10 cellular contexts compared by ENCODE assay signal in the genomic region with DNA sequence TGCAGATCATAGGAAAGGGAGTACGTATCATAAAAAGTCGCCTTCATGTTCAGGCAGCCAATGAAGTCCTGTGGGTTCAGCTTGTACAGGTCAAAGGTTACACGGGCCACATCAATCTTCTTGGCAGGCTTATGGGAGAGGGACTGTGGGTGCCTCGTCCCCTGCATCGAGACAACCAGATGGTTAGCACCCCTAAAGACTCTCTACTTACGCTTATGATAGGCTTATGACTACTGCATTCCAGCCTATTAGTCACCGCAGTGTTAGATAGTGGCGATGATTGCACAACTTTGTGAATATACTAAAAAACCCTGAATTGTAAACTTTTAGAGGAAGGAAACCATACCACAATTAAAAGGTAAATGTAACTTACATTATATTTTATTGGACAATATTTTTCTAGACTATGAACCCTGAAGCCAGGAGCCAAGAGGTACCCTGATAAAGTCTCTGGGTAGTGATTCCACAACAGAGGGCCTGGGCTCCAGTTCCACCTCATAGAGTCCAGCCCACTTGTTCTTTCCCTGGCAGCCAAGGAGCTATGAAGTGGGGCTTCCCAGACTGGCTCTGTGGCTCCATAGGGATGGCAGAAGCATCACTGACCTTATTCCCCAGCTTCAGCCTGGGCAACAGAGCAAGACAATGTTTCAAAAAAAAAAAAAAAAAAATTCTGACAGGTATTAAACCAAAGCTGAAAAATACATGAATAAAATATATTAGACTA. TPM values are rescaled to one million over a fixed set of nuclear protein-coding genes. Genes with fewer than 3 reads are reported as not detected.
DNase-seq lines count a peak whose midpoint lies in the region; ATAC-seq, FAIRE-seq and TF ChIP-seq lines count a peak whose summit lies in the region.
"Had no signal": no experiment of that assay in that cellular context is flagged by ENCODE, and none has a peak within 500 bp of the region (broad histone marks: within the 10 kb centered on the region; RNA-seq: fewer than 3 reads in every experiment).

No MANE protein-coding gene starts in this region.

- no peak for FAIRE-seq in K562 (lab: Jason Lieb, UNC)

- no peaks in the 10 kb centered on the region for H3K9me3 Mint-ChIP-seq in CD4-positive, alpha-beta T cell
- no peaks in the 10 kb centered on the region for H3K9me3 Mint-ChIP-seq in natural killer cell

- no peaks in the 10 kb centered on the region for H3K9me1 ChIP-seq in K562 (ENCODE audit: control insufficient read depth, insufficient read depth, low read length)

- POLR2A ChIA-PET in CD4-positive, alpha-beta T cell (lab: Charles Lee) = no interaction called here
- POLR2A ChIA-PET in K562 (lab: Yijun Ruan, JAX) = interaction anchor here (0.6 to 2.2 kb wide), 2 partner anchors 8 to 175 kb away, joined by 3 to 8 read pairs; no protein-coding TSS in a partner anchor

- H3K27ac Mint-ChIP-seq in CD4-positive, alpha-beta T cell = peak overlapping the region; percentile 19
- H3K27ac Mint-ChIP-seq in natural killer cell = no peak overlapping the region

- intact Hi-C loops in CD4-positive, alpha-beta T cell (cut with DNase I, micrococcal nuclease) = loop anchor here (2.0 to 10.0 kb wide), 2 partner anchors 89 to 241 kb away; no protein-coding TSS in a partner anchor
- intact Hi-C loops in K562 (cut with micrococcal nuclease) = loop anchor here (10.0 kb wide), 1 partner anchor 179 kb away; a partner anchor contains a TSS
- intact Hi-C loops in natural killer cell (cut with micrococcal nuclease) = no loop called here

- in situ Hi-C loops in K562 (cut with MboI) = no loop called here

- no peak for TF ChIP-seq POLR2A in K562 (conservative IDR thresholded peaks at IDR 0.05)

- H3K27ac ChIP-seq in CD4-positive, alpha-beta T cell (ENCODE audit: low read depth, low read length) = no peak overlapping the region
- H3K27ac ChIP-seq in K562 (ENCODE audit: extremely low read depth, low read depth, low read length) (no peak overlapping the region; the same call in 2 of the 3 replicates), Karpas-422 (ENCODE audit: low read length) (no peak overlapping the region)

- H3K79me2 ChIP-seq in K562 (ENCODE audit: control insufficient read depth, insufficient read depth, low read length) (peaks cover 48% of the 10 kb centered on the region), Karpas-422 (ENCODE audit: low read length) (peaks cover 42% of the 10 kb centered on the region)

- no peak for ATAC-seq in CD4-positive, alpha-beta T cell (ENCODE audit: poor library complexity)
- ATAC-seq in K562 = no peak
- no peak for ATAC-seq in natural killer cell

- H3K4me2 ChIP-seq in K562 (ENCODE audit: insufficient read depth, low read length) = no peak overlapping the region
- H3K4me2 ChIP-seq in Karpas-422 (ENCODE audit: low read depth, low read length, poor library complexity, severe bottlenecking) = no peak overlapping the region

- H3K27me3 Mint-ChIP-seq in CD4-positive, alpha-beta T cell = no peaks in the 10 kb centered on the region
- H3K27me3 Mint-ChIP-seq in natural killer cell (ENCODE audit: low read depth in 2 of 2) = no peaks in the 10 kb centered on the region

- no peak for DNase-seq in CD4-positive, alpha-beta T cell
- peak; percentile 75 for DNase-seq in LHCN-M2 (ENCODE audit: low read depth)
- DNase-seq in K562 (ENCODE audit: extremely low read depth in 1 of 4, low spot score in 3 of 4) = peak in 3 of 4 experiments; percentile 16 to 58 (median 57)
- no peak for DNase-seq in natural killer cell
- DNase-seq in epidermal melanocyte (ENCODE audit: insufficient read length, low spot score) = no peak
- no peak for DNase-seq in activated CD4-positive, CD25-positive, alpha-beta regulatory T cell (lab: John Stamatoyannopoulos, UW)
- DNase-seq in Karpas-422 = no peak
- no peak for DNase-seq in cortex of kidney (lab: John Stamatoyannopoulos, UW)
- DNase-seq: right cardiac atrium, Right ventricle myocardium superior had no signal

- no peak for TF ChIP-seq CTCF in CD4-positive, alpha-beta T cell (IDR thresholded peaks at IDR 0.05)
- TF ChIP-seq CTCF in K562 (IDR thresholded peaks at IDR 0.05 in 2 of 3, conservative IDR thresholded peaks at IDR 0.05 in 1 of 3; ENCODE audit: insufficient read depth in 2 of 3, low read depth in 1 of 3, low read length in 3 of 3) = no peak
- TF ChIP-seq CTCF in natural killer cell (IDR thresholded peaks at IDR 0.05) = no peak

- 77% methylated on average over 8 of the region's 8 CpGs for WGBS in K562 (ENCODE audit: insufficient coverage, low coverage, missing lambda C conversion rate)

- H3K4me3 ChIP-seq in K562 (no peak overlapping the region), Karpas-422 (ENCODE audit: low read length) (no peak overlapping the region)

- H3K36me3 Mint-ChIP-seq in CD4-positive, alpha-beta T cell (ENCODE audit: low read depth) = peaks cover 58% of the 10 kb centered on the region
- no peaks in the 10 kb centered on the region for H3K36me3 Mint-ChIP-seq in natural killer cell

- peak overlapping the region; percentile 67 for H3K4me3 Mint-ChIP-seq in CD4-positive, alpha-beta T cell
- peak overlapping the region; percentile 37 for H3K4me3 Mint-ChIP-seq in natural killer cell

- H3K4me1 ChIP-seq in K562 (replicated peaks in 1 of 2; ENCODE audit: control insufficient read depth in 2 of 2, insufficient read depth in 2 of 2, low read length in 2 of 2) = peaks cover 10 to 13% of the 10 kb centered on the region in 2 experiments; a peak in 4 of 5 replicates
- peaks cover 24% of the 10 kb centered on the region for H3K4me1 ChIP-seq in Karpas-422 (ENCODE audit: low read length)

- TF ChIP-seq EP300 in K562 (IDR thresholded peaks at IDR 0.05; ENCODE audit: low read length) = no peak

- no peaks in the 10 kb centered on the region for H3K9me2 ChIP-seq in Karpas-422 (replicated peaks; ENCODE audit: insufficient read depth, low read length)

- H3K36me3 ChIP-seq in K562 (ENCODE audit: control insufficient read depth, insufficient read depth, low read length) = peaks cover 63% of the 10 kb centered on the region
- peaks cover 8% of the 10 kb centered on the region; the same call in 1 of the 2 replicates for H3K36me3 ChIP-seq in Karpas-422 (ENCODE audit: insufficient read depth, low read length)

- CTCF ChIA-PET in CD4-positive, alpha-beta T cell (lab: Charles Lee) = no interaction called here
- CTCF ChIA-PET in K562 (lab: Yijun Ruan, JAX; ENCODE audit: low intra/inter-chr PET ratio) = no interaction called here

- H3K9me3 ChIP-seq in CD4-positive, alpha-beta T cell (ENCODE audit: control insufficient read depth, low read length) = no peaks in the 10 kb centered on the region
- no peaks in the 10 kb centered on the region for H3K9me3 ChIP-seq in K562 (replicated peaks; ENCODE audit: control insufficient read depth, insufficient read depth, low read depth, low read length)
- no peaks in the 10 kb centered on the region for H3K9me3 ChIP-seq in Karpas-422 (ENCODE audit: low read length)

- peaks cover 35% of the 10 kb centered on the region for H3K4me1 Mint-ChIP-seq in CD4-positive, alpha-beta T cell (ENCODE audit: low read depth)
- H3K4me1 Mint-ChIP-seq in natural killer cell = peaks cover 5 to 27% of the 10 kb centered on the region in 2 donors

- no peak overlapping the region for H2AFZ ChIP-seq in K562 (ENCODE audit: low read depth, low read length)
- no peak overlapping the region for H2AFZ ChIP-seq in Karpas-422 (ENCODE audit: low read length)

- H3K9ac ChIP-seq in K562 (ENCODE audit: insufficient read depth in 1 of 2, low read depth in 2 of 2, low read length in 2 of 2) (0 out of 4 replicates have a peak overlapping the region, but pooled peaks of 1 of the 2 experiments have one; percentile 5), Karpas-422 (ENCODE audit: low read length) (no peak overlapping the region)

- TF ChIP-seq RAD21 in K562 (CRISPR knock-in tag; conservative IDR thresholded peaks at IDR 0.05 in 1 of 2, IDR thresholded peaks at IDR 0.05 in 1 of 2) = no peak

- H4K20me1 ChIP-seq in K562 (replicated peaks; ENCODE audit: control insufficient read depth, insufficient read depth, low read length) (0 out of 2 replicates have a peak, but pooled peaks cover 4% of the 10 kb centered on the region), Karpas-422 (ENCODE audit: insufficient read depth, low read depth, low read length) (no peaks in the 10 kb centered on the region)

- no peaks in the 10 kb centered on the region for H3K27me3 ChIP-seq in CD4-positive, alpha-beta T cell (ENCODE audit: control insufficient read depth, insufficient read depth, low read length)
- H3K27me3 ChIP-seq in K562 (ENCODE audit: control insufficient read depth in 2 of 2, insufficient read depth in 2 of 2, low read length in 2 of 2) = no peaks in the 10 kb centered on the region; a peak in 1 of 5 replicates
- H3K27me3 ChIP-seq in Karpas-422 (ENCODE audit: low read length) = no peaks in the 10 kb centered on the region

- no TSS peak for BruUV-seq in K562 (replicated peaks; lab: Mats Ljungman, UMichigan)

RNA-seq across cellular contexts. Expression of a gene that starts 2.5 kb away (rescaled TPM):
- total RNA-seq in CD4-positive, alpha-beta T cell = 10 to 100 TPM; 13.8 to 16.8 TPM
- total RNA-seq in LHCN-M2 (2014; rRNA removed) (26.3 and 32.9 TPM in 2 replicates), K562 (2014; rRNA removed) (77.8 and 83.6 TPM in 2 replicates), K562 (2014; rRNA removed; fragmentation: Illumina TruSeq; extraction: Trizol) (96.1 and 107 TPM in 2 replicates), K562 (2015; rRNA removed; fragmentation: Illumina TruSeq; extraction: Trizol) (72.5 and 78.9 TPM in 2 replicates), K562 (2021) (58.3 and 59.4 TPM in 2 replicates), natural killer cell (10 to 100 TPM in 2 of 3 donors, 1 to 10 TPM in 1; 9.0 to 15.7 (median 14.6) TPM)
- 9.1 TPM for polyA plus RNA-seq in LHCN-M2 (2012)
- total RNA-seq in K562 (2011; cell fraction: chromatin; rRNA removed; ENCODE audit: low replicate concordance) = 268 and 516 TPM in 2 replicates
- 162 and 189 TPM in 2 replicates for total RNA-seq in K562 (2011; cell fraction: nucleolus; rRNA removed)
- 223 and 257 TPM in 2 replicates for total RNA-seq in K562 (2011; cell fraction: nucleoplasm; rRNA removed)
- polyA plus RNA-seq in K562 (2011; rRNA removed) (108 and 137 TPM in 2 replicates), K562 (2014; fragmentation: Illumina TruSeq; extraction: Trizol) (71.7 and 111 TPM in 2 replicates), K562 (2014; fragmentation: Nextera tagmentation; extraction: Ambion mirVana) (100 to 1,000 TPM in 1 of 2 experiments, 10 to 100 TPM in 1; 86.6 to 105 TPM), K562 (2014; rRNA removed) (96.2 and 114 TPM in 2 replicates)
- 32.9 and 56.4 TPM in 2 replicates for polyA plus RNA-seq in K562 (2011; cell fraction: cytosol; rRNA removed)
- 206 and 218 TPM in 2 replicates for polyA plus RNA-seq in K562 (2011; cell fraction: nucleus; rRNA removed)
- polyA plus RNA-seq in K562 (2012) = 72.4 and 103 TPM in 2 replicates
- 159 and 165 TPM in 2 replicates for polyA minus RNA-seq in K562 (2011; rRNA and poly(A)+ RNA removed)
- polyA minus RNA-seq in K562 (2011; cell fraction: cytosol; rRNA and poly(A)+ RNA removed) = 36.9 and 53.2 TPM in 2 replicates
- 95.3 and 162 TPM in 2 replicates for polyA minus RNA-seq in K562 (2011; cell fraction: nucleus; rRNA and poly(A)+ RNA removed)
- total RNA-seq in Karpas-422 (2014; rRNA removed; shearing (Covaris generic); ENCODE audit: low replicate concordance) = 33.0 and 67.8 TPM in 2 replicates

RNA-seq across cellular contexts. Expression of a gene that starts 37.1 kb away (rescaled TPM):
- 10 to 100 TPM; 41.0 to 42.3 TPM for total RNA-seq in CD4-positive, alpha-beta T cell
- total RNA-seq in LHCN-M2 (2014; rRNA removed) (82.7 and 126 TPM in 2 replicates), K562 (2014; rRNA removed) (43.1 and 58.1 TPM in 2 replicates), K562 (2014; rRNA removed; fragmentation: Illumina TruSeq; extraction: Trizol) (128 and 134 TPM in 2 replicates), K562 (2015; rRNA removed; fragmentation: Illumina TruSeq; extraction: Trizol) (87.2 and 87.6 TPM in 2 replicates), K562 (2021) (102 and 115 TPM in 2 replicates), natural killer cell (10 to 100 TPM; 48.5 to 50.4 (median 49.2) TPM)
- polyA plus RNA-seq in LHCN-M2 (2012) = 94.9 TPM
- 150 and 205 TPM in 2 replicates for total RNA-seq in K562 (2011; cell fraction: chromatin; rRNA removed; ENCODE audit: low replicate concordance)
- 107 and 124 TPM in 2 replicates for total RNA-seq in K562 (2011; cell fraction: nucleolus; rRNA removed)
- total RNA-seq in K562 (2011; cell fraction: nucleoplasm; rRNA removed) = 132 and 160 TPM in 2 replicates
- polyA plus RNA-seq in K562 (2011; rRNA removed) (203 and 301 TPM in 2 replicates), K562 (2014; fragmentation: Illumina TruSeq; extraction: Trizol) (217 and 250 TPM in 2 replicates), K562 (2014; fragmentation: Nextera tagmentation; extraction: Ambion mirVana) (100 to 1,000 TPM; 323 to 331 TPM), K562 (2014; rRNA removed) (174 and 176 TPM in 2 replicates)
- 171 and 187 TPM in 2 replicates for polyA plus RNA-seq in K562 (2011; cell fraction: cytosol; rRNA removed)
- 65.7 and 92.6 TPM in 2 replicates for polyA plus RNA-seq in K562 (2011; cell fraction: nucleus; rRNA removed)
- polyA plus RNA-seq in K562 (2012) = 128 and 136 TPM in 2 replicates
- polyA minus RNA-seq in K562 (2011; rRNA and poly(A)+ RNA removed) = 163 and 220 TPM in 2 replicates
- polyA minus RNA-seq in K562 (2011; cell fraction: cytosol; rRNA and poly(A)+ RNA removed) = 40.3 and 58.5 TPM in 2 replicates
- 10.9 and 19.1 TPM in 2 replicates for polyA minus RNA-seq in K562 (2011; cell fraction: nucleus; rRNA and poly(A)+ RNA removed)
- 26.9 and 50.1 TPM in 2 replicates for total RNA-seq in Karpas-422 (2014; rRNA removed; shearing (Covaris generic); ENCODE audit: low replicate concordance)

Comparison
In these comparisons a context has a peak if more than half of its experiments do, and no peak if none do; other contexts are left out.
1. DNase-seq: peak in LHCN-M2 (single experiment) and K562 (3 of 4); none in CD4-positive, alpha-beta T cell (0 of 10), natural killer cell (single experiment), epidermal melanocyte (single experiment), activated CD4-positive, CD25-positive, alpha-beta regulatory T cell (0 of 4), Karpas-422 (single experiment) and cortex of kidney (single experiment).